Comparison of ENCODE assay signal across 8 cellular contexts in the genomic region with DNA sequence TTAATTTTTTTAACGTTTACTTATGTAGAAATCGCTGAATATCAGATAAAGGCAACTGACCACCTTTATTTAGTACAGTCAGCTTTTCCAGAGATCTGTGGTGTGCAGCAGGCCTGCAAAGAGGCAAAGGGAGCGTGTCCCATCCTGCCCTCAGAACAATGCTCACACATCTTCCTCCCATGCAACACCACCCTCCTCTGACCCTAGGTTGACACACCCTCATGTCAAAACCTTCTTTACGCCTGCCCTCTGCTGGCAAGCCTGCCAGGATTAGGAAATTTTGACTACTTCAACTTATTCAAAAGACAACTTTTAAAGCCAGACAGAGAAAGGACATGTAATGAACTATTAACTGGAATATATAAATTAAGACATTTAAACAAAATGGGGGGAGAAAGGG.
DNase-seq lines count a peak whose midpoint lies in the region; ATAC-seq and TF ChIP-seq lines count a peak whose summit lies in the region.

No MANE protein-coding gene starts in this region.

- no peak overlapping the region for H3K4me3 Mint-ChIP-seq in activated T-cell treated with anti-CD3 and anti-CD28 coated beads, Interleukin-2, amount 50 U/mL, for 24 hours
- no peak overlapping the region for H3K4me3 Mint-ChIP-seq in osteocyte (ENCODE audit: unreplicated experiment)

- 13 to 18% methylated on average over 4 of the region's 4 CpGs for WGBS in aorta, 2 donors

- peak; percentile 58 for TF ChIP-seq CTCF in osteocyte (IDR thresholded peaks at IDR 0.05)

- intact Hi-C loops in aorta (cut with DNase I), result loop anchor here (5.0 to 10.0 kb wide), 6 partner anchors 33 to 585 kb away; no protein-coding TSS in a partner anchor

- H3K27ac Mint-ChIP-seq in activated T-cell treated with anti-CD3 and anti-CD28 coated beads, Interleukin-2, amount 50 U/mL, for 24 hours, result peak overlapping the region; percentile 89
- H3K27ac Mint-ChIP-seq in osteocyte (ENCODE audit: unreplicated experiment), result peak overlapping the region; percentile 19

- peak; percentile 79 to 91 for DNase-seq in AML-193 (lab: John Stamatoyannopoulos, UW)
- peak; percentile 43 for DNase-seq in H4 (ENCODE audit: low spot score)
- peak; percentile 80 for DNase-seq in NOMO-1 treated with DMSO at 0.1 percent for 48 hours (lab: John Stamatoyannopoulos, UW; ENCODE audit: unreplicated experiment)
- DNase-seq in activated T-cell treated with anti-CD3 and anti-CD28 coated beads, Interleukin-2, amount 50 U/mL, for 24 hours, result peak; percentile 74
- peak; percentile 74 for DNase-seq in fibroblast of peridontal ligament (ENCODE audit: extremely low read depth)
- no peak for DNase-seq in osteocyte (ENCODE audit: extremely low spot score, unreplicated experiment)
- DNase-seq in aorta, result peak; percentile 72 to 82

- H3K4me3 ChIP-seq in aorta (ENCODE audit: low read length in 2 of 2), result no peak overlapping the region

- H3K4me1 Mint-ChIP-seq in activated T-cell treated with anti-CD3 and anti-CD28 coated beads, Interleukin-2, amount 50 U/mL, for 24 hours (ENCODE audit: low read depth), result peaks cover 88% of the 10 kb centered on the region
- peaks cover 47% of the 10 kb centered on the region for H3K4me1 Mint-ChIP-seq in osteocyte (ENCODE audit: unreplicated experiment)

- H3K4me1 ChIP-seq in aorta (ENCODE audit: control insufficient read depth in 1 of 2, insufficient read depth in 2 of 2, low read length in 2 of 2), result peaks cover 8 to 11% of the 10 kb centered on the region in 2 donors

- no peaks in the 10 kb centered on the region for H3K9me3 Mint-ChIP-seq in activated T-cell treated with anti-CD3 and anti-CD28 coated beads, Interleukin-2, amount 50 U/mL, for 24 hours
- H3K9me3 Mint-ChIP-seq in osteocyte (ENCODE audit: unreplicated experiment), result no peaks in the 10 kb centered on the region

- peak overlapping the region in 1 of 2 donors; percentile 61 for H3K27ac ChIP-seq in aorta (ENCODE audit: low read depth in 1 of 2, low read length in 2 of 2)

- H3K27me3 Mint-ChIP-seq in activated T-cell treated with anti-CD3 and anti-CD28 coated beads, Interleukin-2, amount 50 U/mL, for 24 hours, result no peaks in the 10 kb centered on the region
- H3K27me3 Mint-ChIP-seq in osteocyte (ENCODE audit: unreplicated experiment), result no peaks in the 10 kb centered on the region

- no peaks in the 10 kb centered on the region for H3K9me3 ChIP-seq in aorta (ENCODE audit: control insufficient read depth, low read length)

- H3K36me3 Mint-ChIP-seq in activated T-cell treated with anti-CD3 and anti-CD28 coated beads, Interleukin-2, amount 50 U/mL, for 24 hours (ENCODE audit: low read depth), result peaks cover 54% of the 10 kb centered on the region
- peaks cover 2% of the 10 kb centered on the region for H3K36me3 Mint-ChIP-seq in osteocyte (ENCODE audit: unreplicated experiment)

- H3K36me3 ChIP-seq in aorta (ENCODE audit: control insufficient read depth in 1 of 2, insufficient read depth in 2 of 2, low read length in 1 of 2), result no peaks in the 10 kb centered on the region

- ATAC-seq in aorta (ENCODE audit: low FRiP score) (peak; percentile 49), HG03196 (IDR thresholded peaks at IDR 0.05; ENCODE audit: unreplicated experiment) (no peak)

- H3K27me3 ChIP-seq in aorta (ENCODE audit: control insufficient read depth in 1 of 2, insufficient read depth in 2 of 2, low read length in 1 of 2), result no peaks in the 10 kb centered on the region
